28 cellular contexts compared by ENCODE assay signal in the genomic region with DNA sequence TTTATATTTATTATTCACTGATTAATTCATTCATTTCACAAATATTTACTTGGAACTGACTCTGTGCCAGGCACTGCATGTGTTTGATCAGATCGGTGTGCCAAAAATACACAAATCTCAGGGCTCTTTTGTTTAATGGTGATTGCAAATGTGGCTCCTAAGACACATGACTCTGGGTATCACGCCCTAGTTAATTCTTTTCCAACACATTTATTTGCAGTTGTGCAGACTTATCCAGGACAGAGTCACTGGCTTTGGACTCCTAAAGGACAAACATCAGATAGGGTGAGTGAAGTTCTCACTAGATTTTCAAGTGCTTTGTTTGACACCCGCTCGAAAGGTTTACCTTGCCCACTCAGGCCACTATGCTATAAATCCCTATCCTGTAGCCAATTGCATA.
"Had no signal": no experiment of that assay in that cellular context is flagged by ENCODE, and none has a peak within 500 bp of the region (broad histone marks: within the 10 kb centered on the region; RNA-seq: fewer than 3 reads in every experiment).

No MANE protein-coding gene starts in this region.

- H3K27ac Mint-ChIP-seq: mesothelial cell of epicardium; naive thymus-derived CD4-positive, alpha-beta T cell; natural killer cell treated with Interleukin-12 subunit alpha and Interleukin-12 subunit beta and Interleukin-15 and Interleukin-18, amount 100 ng/mL, for 72 hours; stimulated activated naive B cell treated with anti-CD40 and anti-IgM and Interleukin-4, amounts not matched to agents 10 μg/mL and 1 μg/mL and 100 μg/mL, for 72 hours had no signal

- H3K79me2 ChIP-seq: hepatocyte had no signal

- H3K27me3 ChIP-seq: hepatocyte, pancreas, suprapubic skin, tibial artery, upper lobe of right lung had no signal

- H3K4me3 ChIP-seq: hepatocyte, left ventricle myocardium inferior, lung, pancreas, prostate gland, skin epidermis, suprapubic skin, thoracic aorta, tibial artery, upper lobe of right lung had no signal

- H3K4me2 ChIP-seq: hepatocyte had no signal

- H3K27ac ChIP-seq: hepatocyte, left ventricle myocardium inferior, pancreas, prostate gland, skin epidermis, suprapubic skin, thoracic aorta, tibial artery, upper lobe of right lung had no signal

- H3K4me1 ChIP-seq: left ventricle myocardium inferior, pancreas, prostate gland, suprapubic skin, upper lobe of right lung had no signal

- H3K36me3 ChIP-seq: left ventricle myocardium inferior, pancreas, prostate gland, suprapubic skin, thoracic aorta, tibial artery, upper lobe of right lung had no signal

- ATAC-seq: left colon; naive thymus-derived CD4-positive, alpha-beta T cell; natural killer cell treated with Interleukin-12 subunit alpha and Interleukin-12 subunit beta and Interleukin-15 and Interleukin-18, amount 100 ng/mL, for 72 hours; pancreas; right cardiac atrium; sciatic nerve; stimulated activated naive B cell treated with anti-CD40 and anti-IgM and Interleukin-4, amounts not matched to agents 10 μg/mL and 1 μg/mL and 100 μg/mL, for 72 hours; stimulated activated naive CD8-positive, alpha-beta T cell treated with anti-CD3 and anti-CD28 coated beads, Interleukin-15, Interleukin-2, amounts not matched to agents 100 U/mL and 50 U/mL, for 24 hours; upper lobe of right lung had no signal

- DNase-seq: kidney; left colon; left ventricle myocardium inferior; mesendoderm; naive thymus-derived CD4-positive, alpha-beta T cell; nucleus accumbens; pancreas; posterior cingulate gyrus; retina; right cardiac atrium; stimulated activated CD4-positive, alpha-beta T cell treated with anti-CD3 and anti-CD28 coated beads, Interleukin-12 subunit alpha, Interleukin-12 subunit beta, amount 100 ng/mL, for 4 hours; stimulated activated CD4-positive, alpha-beta T cell treated with anti-CD3 and anti-CD28 coated beads, Interleukin-15, amount 100 ng/mL, for 24 hours; stimulated activated CD4-positive, alpha-beta T cell treated with anti-CD3 and anti-CD28 coated beads, Interleukin-2, amount 100 ng/mL, for 24 hours; stimulated activated CD4-positive, alpha-beta T cell treated with anti-CD3 and anti-CD28 coated beads, Interleukin-4, amount 100 ng/mL, for 1 hour; stimulated activated naive B cell treated with anti-CD40 and anti-IgM and Interleukin-4, amounts not matched to agents 10 μg/mL and 1 μg/mL and 100 μg/mL, for 72 hours; stimulated activated naive CD8-positive, alpha-beta T cell treated with anti-CD3 and anti-CD28 coated beads, Interleukin-15, Interleukin-2, amounts not matched to agents 100 U/mL and 50 U/mL, for 24 hours; tibial artery; trophoblast cell; upper lobe of right lung had no signal

- H3K4me1 Mint-ChIP-seq: mesothelial cell of epicardium; naive thymus-derived CD4-positive, alpha-beta T cell; stimulated activated naive B cell treated with anti-CD40 and anti-IgM and Interleukin-4, amounts not matched to agents 10 μg/mL and 1 μg/mL and 100 μg/mL, for 72 hours had no signal

- H3K36me3 Mint-ChIP-seq: mesothelial cell of epicardium; naive thymus-derived CD4-positive, alpha-beta T cell; natural killer cell treated with Interleukin-12 subunit alpha and Interleukin-12 subunit beta and Interleukin-15 and Interleukin-18, amount 100 ng/mL, for 72 hours; stimulated activated naive B cell treated with anti-CD40 and anti-IgM and Interleukin-4, amounts not matched to agents 10 μg/mL and 1 μg/mL and 100 μg/mL, for 72 hours had no signal

- H3K9me3 Mint-ChIP-seq: natural killer cell treated with Interleukin-12 subunit alpha and Interleukin-12 subunit beta and Interleukin-15 and Interleukin-18, amount 100 ng/mL, for 72 hours; stimulated activated naive B cell treated with anti-CD40 and anti-IgM and Interleukin-4, amounts not matched to agents 10 μg/mL and 1 μg/mL and 100 μg/mL, for 72 hours had no signal

- H2AFZ ChIP-seq: hepatocyte had no signal

- H3K4me3 Mint-ChIP-seq: mesothelial cell of epicardium; naive thymus-derived CD4-positive, alpha-beta T cell; natural killer cell treated with Interleukin-12 subunit alpha and Interleukin-12 subunit beta and Interleukin-15 and Interleukin-18, amount 100 ng/mL, for 72 hours; stimulated activated naive B cell treated with anti-CD40 and anti-IgM and Interleukin-4, amounts not matched to agents 10 μg/mL and 1 μg/mL and 100 μg/mL, for 72 hours had no signal

- H3K9me3 ChIP-seq: pancreas, prostate gland, suprapubic skin, thoracic aorta, tibial artery, upper lobe of right lung had no signal
